Comparison of ENCODE assay signal across 8 cellular contexts in genomic region chr6:13924146-13924948, GRCh38. TPM values are rescaled to one million over a fixed set of nuclear protein-coding genes. Genes with fewer than 3 reads are reported as not detected.
DNase-seq lines count a peak whose midpoint lies in the region; TF ChIP-seq lines count a peak whose summit lies in the region.

No MANE protein-coding gene starts in this region.

- H3K36me3 Mint-ChIP-seq in osteocyte (ENCODE audit: unreplicated experiment): no peaks in the 10 kb centered on the region

- H3K9me3 Mint-ChIP-seq in osteocyte (ENCODE audit: unreplicated experiment): no peaks in the 10 kb centered on the region

- DNase-seq in A172 (ENCODE audit: low spot score): peak; percentile 50
- peak; percentile 8 for DNase-seq in GM06990 (ENCODE audit: extremely low read depth, insufficient read length)
- peak; percentile 86 for DNase-seq in NCI-H2227 treated with DMSO at 0.1 percent for 48 hours (lab: John Stamatoyannopoulos, UW)
- peak; percentile 29 to 54 for DNase-seq in activated T-cell treated with anti-CD3 and anti-CD28 coated beads, Interleukin-2, amount 50 U/mL, for 48 hours
- peak; percentile 35 to 79 for DNase-seq in foreskin fibroblast
- peak; percentile 91 for DNase-seq in osteocyte (ENCODE audit: extremely low spot score, unreplicated experiment)
- DNase-seq in occipital lobe (lab: John Stamatoyannopoulos, UW): no peak
- DNase-seq in superior temporal gyrus (ENCODE audit: extremely low spot score): no peak

- peak overlapping the region; percentile 88 for H3K4me3 Mint-ChIP-seq in osteocyte (ENCODE audit: unreplicated experiment)

- TF ChIP-seq CTCF in GM06990 (IDR thresholded peaks at IDR 0.05; ENCODE audit: insufficient read depth, low read length, poor library complexity, severe bottlenecking) (no peak), foreskin fibroblast (IDR thresholded peaks at IDR 0.05; ENCODE audit: low read depth, low read length) (no peak), osteocyte (IDR thresholded peaks at IDR 0.05) (no peak)

- no peaks in the 10 kb centered on the region for H3K27me3 Mint-ChIP-seq in osteocyte (ENCODE audit: unreplicated experiment)

- H3K4me3 ChIP-seq in GM06990 (replicated peaks; ENCODE audit: low read depth, low read length) (peak overlapping the region; percentile 28), foreskin fibroblast (ENCODE audit: low read depth in 1 of 2, low read length in 2 of 2) (peak overlapping the region; percentile 64 to 66)

- no peaks in the 10 kb centered on the region for H3K36me3 ChIP-seq in GM06990 (ENCODE audit: control insufficient read depth, insufficient read depth, low read length)

- peak overlapping the region; percentile 94 for H3K27ac Mint-ChIP-seq in osteocyte (ENCODE audit: unreplicated experiment)

- peaks cover 20% of the 10 kb centered on the region for H3K4me1 Mint-ChIP-seq in osteocyte (ENCODE audit: unreplicated experiment)

- H3K27me3 ChIP-seq in GM06990 (replicated peaks; ENCODE audit: control insufficient read depth, insufficient read depth, low read length): peaks cover 1% of the 10 kb centered on the region; the same call in 1 of the 2 replicates

RNA-seq across cellular contexts. Expression of gene RNF182, which starts 0.4 kb away (rescaled TPM):
- total RNA-seq in A172 (2014; rRNA removed; shearing (Covaris generic)): 10.6 and 13.0 TPM in 2 replicates
- total RNA-seq in osteocyte (9.8 and 11.0 TPM in 2 replicates), occipital lobe (73.6 TPM)

Comparison
In these comparisons a context has a peak if more than half of its experiments do, and no peak if none do; other contexts are left out.
1. DNase-seq: peak in A172 (single experiment), GM06990 (single experiment), NCI-H2227 treated with DMSO at 0.1 percent for 48 hours (single experiment), activated T-cell treated with anti-CD3 and anti-CD28 coated beads, Interleukin-2, amount 50 U/mL, for 48 hours (2 of 2), foreskin fibroblast (2 of 2) and osteocyte (single experiment); none in occipital lobe (single experiment) and superior temporal gyrus (single experiment).